8 cellular contexts compared by ENCODE assay signal in genomic region chr3:195100903-195101591, GRCh38.
A peak's percentile ranks its signal among the peaks of the same experiment; 100 is the strongest.
DNase-seq lines count a peak whose midpoint lies in the region; TF ChIP-seq lines count a peak whose summit lies in the region.

No MANE protein-coding gene starts in this region.

- H3K79me2 ChIP-seq in trophoblast cell (ENCODE audit: control insufficient read depth, insufficient read depth, low read length, poor library complexity), result no peaks in the 10 kb centered on the region

- no peak overlapping the region for H2AK5ac ChIP-seq in trophoblast cell (ENCODE audit: low read length)

- H2AFZ ChIP-seq in trophoblast cell (ENCODE audit: insufficient read depth, low read length, poor library complexity), result no peak overlapping the region

- no peak overlapping the region for H4K12ac ChIP-seq in trophoblast cell (ENCODE audit: low read depth, low read length)

- H3K27ac ChIP-seq in endodermal cell (ENCODE audit: low read depth, low read length) (no peak overlapping the region), trophoblast cell (ENCODE audit: low read depth, low read length) (no peak overlapping the region)

- H3K9me3 Mint-ChIP-seq in endodermal cell, result no peaks in the 10 kb centered on the region

- H3K27me3 ChIP-seq in endodermal cell (ENCODE audit: control insufficient read depth, insufficient read depth, low read length, poor library complexity, severe bottlenecking) (no peaks in the 10 kb centered on the region), trophoblast cell (ENCODE audit: insufficient read depth, low read length) (no peaks in the 10 kb centered on the region)

- no peak overlapping the region for H3K23ac ChIP-seq in trophoblast cell (ENCODE audit: low read length)

- no peaks in the 10 kb centered on the region for H3K9me3 ChIP-seq in endodermal cell (ENCODE audit: control insufficient read depth, low read length)
- H3K9me3 ChIP-seq in trophoblast cell (ENCODE audit: insufficient read depth, low read depth, low read length), result no peaks in the 10 kb centered on the region

- no peaks in the 10 kb centered on the region for H3K4me1 ChIP-seq in endodermal cell (ENCODE audit: control insufficient read depth, insufficient read depth, low read length)
- peaks cover 9 to 10% of the 10 kb centered on the region in 2 experiments for H3K4me1 ChIP-seq in trophoblast cell (ENCODE audit: control insufficient read depth in 1 of 2, insufficient read depth in 2 of 2, low read length in 2 of 2)

- no peak overlapping the region for H3K18ac ChIP-seq in trophoblast cell (ENCODE audit: low read length)

- no peak overlapping the region for H4K8ac ChIP-seq in trophoblast cell (ENCODE audit: low read depth, low read length)

- H3K79me1 ChIP-seq in trophoblast cell (ENCODE audit: low read length), result peaks cover 3% of the 10 kb centered on the region

- no peak overlapping the region for H3K4me3 ChIP-seq in endodermal cell (ENCODE audit: low read length)
- H3K4me3 ChIP-seq in trophoblast cell (ENCODE audit: low read depth, low read length), result no peak overlapping the region

- H2BK120ac ChIP-seq in trophoblast cell (ENCODE audit: insufficient read depth, low read length, poor library complexity), result no peak overlapping the region

- no peak overlapping the region for H3K4me2 ChIP-seq in trophoblast cell (ENCODE audit: low read length)

- no peak overlapping the region for H2BK12ac ChIP-seq in trophoblast cell (ENCODE audit: low read length)

- H3K4me3 Mint-ChIP-seq in endodermal cell, result no peak overlapping the region

- WGBS in endodermal cell (ENCODE audit: insufficient coverage in 1 of 2, insufficient read length in 1 of 2), 2 experiments, result 92% methylated on average over 4 to 9 of the region's 9 CpGs
- no CpG with 5 or more reads among the region's 9 CpGs for WGBS in trophoblast cell (ENCODE audit: extremely low coverage, insufficient coverage, insufficient read length)

- peaks cover 15% of the 10 kb centered on the region for H3K36me3 Mint-ChIP-seq in endodermal cell (ENCODE audit: low read depth)

- no peak overlapping the region for H3K4ac ChIP-seq in trophoblast cell (ENCODE audit: low read depth, low read length)

- DNase-seq in GM13977 (ENCODE audit: low spot score), result peak; percentile 73
- peak; percentile 67 for DNase-seq in NCI-H2107 (lab: John Stamatoyannopoulos, UW)
- no peak for DNase-seq in endodermal cell
- DNase-seq in trophoblast cell, result peak; percentile 21 to 32
- no peak for DNase-seq in stimulated activated CD4-positive, alpha-beta T cell treated with anti-CD3 and anti-CD28 coated beads, Interleukin-1b, Interleukin-23, amount 100 ng/mL, for 48 hours
- no peak for DNase-seq in NCI-H2227 (lab: John Stamatoyannopoulos, UW; ENCODE audit: unreplicated experiment)
- no peak for DNase-seq in NCI-H1417 (lab: John Stamatoyannopoulos, UW)
- no peak for DNase-seq in OCI-M2 (lab: John Stamatoyannopoulos, UW; ENCODE audit: unreplicated experiment)

- TF ChIP-seq CTCF in GM13977 (IDR thresholded peaks at IDR 0.05; ENCODE audit: extremely low read depth, insufficient read depth, missing control alignments), result no peak
- no peak for TF ChIP-seq CTCF in endodermal cell (conservative IDR thresholded peaks at IDR 0.05)

- H3K14ac ChIP-seq in trophoblast cell (ENCODE audit: low read length), result no peak overlapping the region

- peak overlapping the region; percentile 79 for H3K27ac Mint-ChIP-seq in endodermal cell

- H2BK5ac ChIP-seq in trophoblast cell (ENCODE audit: low read depth, low read length, poor library complexity), result no peak overlapping the region

- in situ Hi-C loops in GM13977 (cut with MboI; ENCODE audit: low pct_unique_long_range_greater_than_20kb, low sequenced_read_pairs, unreplicated experiment), result loop anchor here (10.0 kb wide), 1 partner anchor 416 kb away; the partner anchor contains the start of gene FAM43A

- no peaks in the 10 kb centered on the region for H3K27me3 Mint-ChIP-seq in endodermal cell (ENCODE audit: insufficient read depth)

- H3K36me3 ChIP-seq in endodermal cell (ENCODE audit: control insufficient read depth, insufficient read depth, low read length) (no peaks in the 10 kb centered on the region), trophoblast cell (ENCODE audit: control insufficient read depth in 1 of 2, insufficient read depth in 2 of 2, low read length in 2 of 2) (no peaks in the 10 kb centered on the region)

- no peak overlapping the region for H3K9ac ChIP-seq in endodermal cell (ENCODE audit: extremely low read depth, low read length, poor library complexity, severe bottlenecking)
- H3K9ac ChIP-seq in trophoblast cell (ENCODE audit: low read length), result no peak overlapping the region

- H4K91ac ChIP-seq in trophoblast cell (ENCODE audit: low read depth, low read length), result no peak overlapping the region

- peaks cover 34% of the 10 kb centered on the region for H3K4me1 Mint-ChIP-seq in endodermal cell

Comparison
In these comparisons a context has a peak if more than half of its experiments do, and no peak if none do; other contexts are left out.
1. DNase-seq: peak in GM13977 (single experiment), NCI-H2107 (single experiment) and trophoblast cell (2 of 2); none in endodermal cell (single experiment), stimulated activated CD4-positive, alpha-beta T cell treated with anti-CD3 and anti-CD28 coated beads, Interleukin-1b, Interleukin-23, amount 100 ng/mL, for 48 hours (single experiment), NCI-H2227 (single experiment), NCI-H1417 (0 of 3) and OCI-M2 (single experiment).